Comparison of ENCODE assay signal across 8 cellular contexts in genomic region chr20:1328680-1329330, GRCh38. TPM values are rescaled to one million over a fixed set of nuclear protein-coding genes. Genes with fewer than 3 reads are reported as not detected.
A peak's percentile ranks its signal among the peaks of the same experiment; 100 is the strongest.
DNase-seq lines count a peak whose midpoint lies in the region; ATAC-seq and TF ChIP-seq lines count a peak whose summit lies in the region.

Gene SDCBP2 (minus strand): TSS chr20:1329139. CDS start chr20:1320416, 8,723 bp downstream.

- peak within 1 kb of the TSS; percentile 56 for H2AK5ac ChIP-seq in IMR-90 (ENCODE audit: low read depth, low read length)

- no peak within 1 kb of the TSS for H4K5ac ChIP-seq in IMR-90 (ENCODE audit: low read depth, low read length)

- dilution Hi-C loops in IMR-90 (cut with HindIII; ENCODE audit: low sequenced_read_pairs, unreplicated experiment): no loop called here
- dilution Hi-C loops in mammary epithelial cell (cut with HindIII; ENCODE audit: low sequenced_read_pairs): loop anchor here (5.0 kb wide), 1 partner anchor 73 kb away; no protein-coding TSS in a partner anchor

- H3K4ac ChIP-seq in IMR-90 (ENCODE audit: low read depth, low read length): peak within 1 kb of the TSS; percentile 70

- H3K4me2 ChIP-seq in IMR-90 (ENCODE audit: low read depth, low read length) (no peak within 1 kb of the TSS), mammary epithelial cell (ENCODE audit: insufficient read depth, low read depth, low read length) (peak within 1 kb of the TSS; percentile 83)

- H2AK9ac ChIP-seq in IMR-90 (replicated peaks; ENCODE audit: low read depth, low read length, poor library complexity): no peak within 1 kb of the TSS

- CTCF ChIA-PET in AG04450 (lab: Charles Lee) (interaction anchor here (1.1 to 1.8 kb wide), 2 partner anchors 106 to 137 kb away, joined by 3 to 4 read pairs; partner anchors contain the start of gene NSFL1C), IMR-90 (lab: Yijun Ruan, JAX) (interaction anchor here (0.6 to 1.1 kb wide), 3 partner anchors 16 to 139 kb away, joined by 3 to 4 read pairs (median 3); no protein-coding TSS in a partner anchor), mammary epithelial cell (lab: Charles Lee; ENCODE audit: low non-redundant PET) (interaction anchor here (0.6 to 1.3 kb wide), 2 partner anchors 175 to 760 kb away, joined by 3 to 6 read pairs; no protein-coding TSS in a partner anchor)

- H4K8ac ChIP-seq in IMR-90 (ENCODE audit: low read depth in 2 of 2, low read length in 2 of 2): 0 out of 4 replicates have a peak within 1 kb of the TSS, but pooled peaks have one; percentile 1 to 10

- H3K79me2 ChIP-seq in mammary epithelial cell (ENCODE audit: insufficient read depth, low read length): peaks cover 82% of the 10 kb centered on the region

- H4K91ac ChIP-seq in IMR-90 (ENCODE audit: insufficient read depth, low read depth, low read length): peak within 1 kb of the TSS; percentile 38; the same call in 1 of the 2 replicates

- in situ Hi-C loops in IMR-90 (cut with MboI; ENCODE audit: low sequenced_read_pairs) (loop anchor here (25.0 kb wide), 1 partner anchor 508 kb away; no protein-coding TSS in a partner anchor), mammary epithelial cell (cut with MboI; ENCODE audit: low sequenced_read_pairs in 2 of 2) (loop anchor here in 1 of 2 donors (5.0 kb wide), 1 partner anchor 103 kb away; no protein-coding TSS in a partner anchor)

- H3K9me3 ChIP-seq in AG04450 (ENCODE audit: control insufficient read depth, insufficient read depth, low read length) (no peaks in the 10 kb centered on the region), IMR-90 (ENCODE audit: control insufficient read depth, insufficient read depth, low read length) (no peaks in the 10 kb centered on the region), mammary epithelial cell (replicated peaks; ENCODE audit: insufficient read depth, low read length) (no peaks in the 10 kb centered on the region), muscle layer of duodenum (ENCODE audit: control insufficient read depth in 1 of 2, low read length in 2 of 2) (no peaks in the 10 kb centered on the region)

- H3K36me3 ChIP-seq in IMR-90 (ENCODE audit: control insufficient read depth, insufficient read depth, low read length) (peaks cover 9% of the 10 kb centered on the region; the same call in 1 of the 2 replicates), mammary epithelial cell (ENCODE audit: insufficient read depth, low read length) (no peaks in the 10 kb centered on the region), muscle layer of duodenum (ENCODE audit: control insufficient read depth in 1 of 2, insufficient read depth in 2 of 2, low read length in 2 of 2) (peaks cover 0 to 25% of the 10 kb centered on the region in 2 donors)

- no peak within 1 kb of the TSS for H3K56ac ChIP-seq in IMR-90 (ENCODE audit: extremely low read depth, insufficient read depth, low read length)

- H2BK20ac ChIP-seq in IMR-90 (ENCODE audit: low read depth, low read length): no peak within 1 kb of the TSS

- peak within 1 kb of the TSS; percentile 30 for H3K23ac ChIP-seq in IMR-90 (ENCODE audit: low read depth, low read length)

- H2AFZ ChIP-seq in IMR-90 (replicated peaks; ENCODE audit: low read length, poor library complexity): no peak within 1 kb of the TSS
- no peak within 1 kb of the TSS for H2AFZ ChIP-seq in mammary epithelial cell (ENCODE audit: low read depth, low read length)

- no peak for DNase-seq in AG04450 (ENCODE audit: low read depth, low spot score)
- no peak for DNase-seq in IMR-90
- peak; percentile 79 for DNase-seq in mammary epithelial cell
- DNase-seq in NCI-H1105 (lab: John Stamatoyannopoulos, UW): no peak
- DNase-seq in GOT3 (lab: John Stamatoyannopoulos, UW): no peak
- no peak for DNase-seq in NCI-H2171 treated with DMSO at 0.1 percent for 48 hours (lab: John Stamatoyannopoulos, UW)

- H3K9ac ChIP-seq in IMR-90 (ENCODE audit: low read depth, low read length): no peak within 1 kb of the TSS
- H3K9ac ChIP-seq in mammary epithelial cell (ENCODE audit: insufficient read depth, low read length): peak within 1 kb of the TSS; percentile 53

- no peak for TF ChIP-seq POLR2A in IMR-90 (IDR thresholded peaks at IDR 0.05; ENCODE audit: low read depth, low read length)

- intact Hi-C loops in IMR-90 (cut with micrococcal nuclease): loop anchor here (5.0 kb wide), 1 partner anchor 48 kb away; no protein-coding TSS in a partner anchor
- intact Hi-C loops in mammary epithelial cell (cut with micrococcal nuclease): loop anchor here (5.0 kb wide), 1 partner anchor 48 kb away; no protein-coding TSS in a partner anchor

- H3K14ac ChIP-seq in IMR-90 (replicated peaks; ENCODE audit: low read depth, low read length): peak within 1 kb of the TSS; percentile 18; the same call in 1 of the 2 replicates

- H2BK5ac ChIP-seq in IMR-90 (ENCODE audit: low read depth, low read length, poor library complexity, severe bottlenecking): peak within 1 kb of the TSS; percentile 7

- peaks cover 54 to 93% of the 10 kb centered on the region in 2 experiments for H3K79me1 ChIP-seq in IMR-90 (ENCODE audit: low read depth in 1 of 2, low read length in 2 of 2)

- no peak within 1 kb of the TSS for H3K18ac ChIP-seq in IMR-90 (ENCODE audit: low read depth, low read length)

- no peak for TF ChIP-seq RAD21 in IMR-90 (IDR thresholded peaks at IDR 0.05; ENCODE audit: low read length)

- 100% methylated on average over 1 of the region's 8 CpGs; no CpG with 5 or more reads in 1 of the 2 experiments for WGBS in IMR-90 (ENCODE audit: extremely low coverage in 2 of 2, insufficient read length in 1 of 2), 2 experiments
- 38% methylated on average over 5 of the region's 8 CpGs for WGBS in mammary epithelial cell (ENCODE audit: low coverage, missing lambda C conversion rate)

- BruUV-seq in IMR-90 (replicated peaks; lab: Mats Ljungman, UMichigan) (no TSS peak), mammary epithelial cell (replicated peaks; lab: Mats Ljungman, UMichigan) (TSS peak; percentile 7)

- peak within 1 kb of the TSS; percentile 31 for H3K27ac ChIP-seq in AG04450 (ENCODE audit: low read depth, low read length)
- H3K27ac ChIP-seq in IMR-90 (ENCODE audit: insufficient read depth, low read length): peak within 1 kb of the TSS; percentile 33
- H3K27ac ChIP-seq in mammary epithelial cell (ENCODE audit: insufficient read depth, low read depth, low read length): peak within 1 kb of the TSS; percentile 99
- peak within 1 kb of the TSS; percentile 98 for H3K27ac ChIP-seq in muscle layer of duodenum (ENCODE audit: low read length)

- H4K20me1 ChIP-seq in IMR-90 (ENCODE audit: insufficient read depth, low read length): peaks cover 4% of the 10 kb centered on the region; the same call in 1 of the 2 replicates
- H4K20me1 ChIP-seq in mammary epithelial cell (ENCODE audit: insufficient read depth, low read length): no peaks in the 10 kb centered on the region

- ATAC-seq in IMR-90 (ENCODE audit: low read depth) (no peak), HG03342 (IDR thresholded peaks at IDR 0.05; ENCODE audit: unreplicated experiment) (no peak)

- no peak for TF ChIP-seq CTCF in AG04450 (IDR thresholded peaks at IDR 0.05; ENCODE audit: low read depth, low read length)
- no peak for TF ChIP-seq CTCF in IMR-90 (conservative IDR thresholded peaks at IDR 0.05; ENCODE audit: low read depth, low read length)
- TF ChIP-seq CTCF in mammary epithelial cell (conservative IDR thresholded peaks at IDR 0.05 in 1 of 2, IDR thresholded peaks at IDR 0.05 in 1 of 2; ENCODE audit: extremely low read depth in 1 of 2, insufficient read depth in 1 of 2, low read depth in 1 of 2, low read length in 2 of 2): no peak

- H3K4me1 ChIP-seq in IMR-90 (ENCODE audit: control insufficient read depth, insufficient read depth, low read length) (peaks cover 21% of the 10 kb centered on the region), mammary epithelial cell (ENCODE audit: insufficient read depth, low read length) (peaks cover 55% of the 10 kb centered on the region), muscle layer of duodenum (ENCODE audit: control insufficient read depth in 1 of 2, insufficient read depth in 2 of 2, low read length in 2 of 2) (peaks cover 19 to 30% of the 10 kb centered on the region in 2 donors)

- peaks cover 42% of the 10 kb centered on the region for H3K9me1 ChIP-seq in IMR-90 (ENCODE audit: insufficient read depth, low read length)

- H3K27me3 ChIP-seq in AG04450 (ENCODE audit: control insufficient read depth, insufficient read depth, low read length) (no peaks in the 10 kb centered on the region), IMR-90 (ENCODE audit: control insufficient read depth, insufficient read depth, low read length) (no peaks in the 10 kb centered on the region), mammary epithelial cell (ENCODE audit: insufficient read depth, low read length) (no peaks in the 10 kb centered on the region), muscle layer of duodenum (ENCODE audit: low read depth, low read length) (no peaks in the 10 kb centered on the region)

- 0 out of 2 replicates have a peak within 1 kb of the TSS, but pooled peaks have one; percentile 55 for H2BK120ac ChIP-seq in IMR-90 (ENCODE audit: low read depth, low read length)

- POLR2A ChIA-PET in AG04450 (lab: Yijun Ruan, JAX): no interaction called here
- POLR2A ChIA-PET in IMR-90 (lab: Charles Lee; ENCODE audit: unreplicated experiment): no interaction called here

- no peak within 1 kb of the TSS; the same call in 2 of the 3 replicates for H2BK15ac ChIP-seq in IMR-90 (ENCODE audit: low read depth, low read length)

- H3K4me3 ChIP-seq in AG04450 (ENCODE audit: low read depth, low read length) (no peak within 1 kb of the TSS), IMR-90 (ENCODE audit: insufficient read depth, low read depth, low read length) (no peak within 1 kb of the TSS), mammary epithelial cell (replicated peaks in 1 of 3; ENCODE audit: insufficient read depth in 1 of 3, low read depth in 2 of 3, low read length in 3 of 3) (peak within 1 kb of the TSS in 2 of 3 experiments; percentile 25 to 27), muscle layer of duodenum (ENCODE audit: low read depth in 1 of 2, low read length in 2 of 2) (peak within 1 kb of the TSS in 1 of 2 donors; percentile 47)

TF ChIP-seq in IMR-90, 13 proteins besides CTCF, POLR2A, EP300 and RAD21 (continues in another document):
- no peak for TF ChIP-seq CHD1 (IDR thresholded peaks at IDR 0.05; ENCODE audit: low read depth, low read length)

RNA-seq across cellular contexts. Expression of gene SDCBP2, which starts in this region (rescaled TPM):
- polyA plus RNA-seq in AG04450 (2011; rRNA removed) (2.0 and 2.1 TPM in 2 replicates), IMR-90 (2012; rRNA removed) (1.3 TPM in 2 replicates), mammary epithelial cell (22.2 TPM)
- 0.48 and 0.55 TPM in 2 replicates for polyA minus RNA-seq in AG04450 (2011; rRNA and poly(A)+ RNA removed)
- total RNA-seq in IMR-90 (2012; rRNA removed) (0.54 and 0.83 TPM in 2 replicates), mammary epithelial cell (10 to 100 TPM in 1 of 2 donors, 1 to 10 TPM in 1; 9.1 to 13.8 TPM)
- polyA plus RNA-seq in IMR-90 (2012; cell fraction: cytosol; rRNA removed): 1.5 and 1.6 TPM in 2 replicates
- polyA plus RNA-seq in IMR-90 (2012; cell fraction: nucleus; rRNA removed; ENCODE audit: low replicate concordance): 2.5 and 4.1 TPM in 2 replicates
- not detected for polyA minus RNA-seq in mammary epithelial cell

Comparison
In these comparisons a context has a peak if more than half of its experiments do, and no peak if none do; other contexts are left out.
1. H3K27ac ChIP-seq: peak in every context shown above with its lines; median percentile 99 in mammary epithelial cell; 98 in muscle layer of duodenum; 33 in IMR-90; 31 in AG04450.
2. H3K4me3 ChIP-seq: peak in mammary epithelial cell (2 of 3); none in AG04450 (single experiment) and IMR-90 (single experiment).